8 cellular contexts compared by ENCODE assay signal in genomic region chr12:9673404-9674225, GRCh38. TPM values are rescaled to one million over a fixed set of nuclear protein-coding genes. Genes with fewer than 3 reads are reported as not detected.
DNase-seq lines count a peak whose midpoint lies in the region; ATAC-seq and TF ChIP-seq lines count a peak whose summit lies in the region.

No MANE protein-coding gene starts in this region.

- no peak overlapping the region for H2AFZ ChIP-seq in DND-41 (ENCODE audit: low read depth, low read length)

- H3K36me3 ChIP-seq in DND-41 (ENCODE audit: insufficient read depth, low read length), result no peaks in the 10 kb centered on the region
- H3K36me3 ChIP-seq in left ventricle myocardium inferior, result no peaks in the 10 kb centered on the region
- H3K36me3 ChIP-seq in vagina, result no peaks in the 10 kb centered on the region

- no peaks in the 10 kb centered on the region for H3K9me3 ChIP-seq in DND-41 (ENCODE audit: insufficient read depth, low read length, severe bottlenecking)
- no peaks in the 10 kb centered on the region for H3K9me3 ChIP-seq in left ventricle myocardium inferior (replicated peaks)
- no peaks in the 10 kb centered on the region for H3K9me3 ChIP-seq in vagina

- no peaks in the 10 kb centered on the region for H3K9me3 Mint-ChIP-seq in activated T-helper 2 cell treated with anti-CD3 and anti-CD28 coated beads, Interferon-gamma antibody, Interleukin-2, Interleukin-4, amounts not matched to agents 10 μg/mL and 5 μg/mL and 100 μg/mL, durations not matched to agents 14 hours and 24 hours and 36 hours

- TF ChIP-seq POLR2A in vagina (IDR thresholded peaks at IDR 0.05), result no peak

- ATAC-seq in DND-41 (ENCODE audit: insufficient read depth, low read depth), result peak; percentile 79
- no peak for ATAC-seq in GM18519 (IDR thresholded peaks at IDR 0.05; ENCODE audit: low FRiP score, unreplicated experiment)

- H3K79me2 ChIP-seq in DND-41 (ENCODE audit: insufficient read depth, low read length), result no peaks in the 10 kb centered on the region

- peak overlapping the region; percentile 19 for H3K4me2 ChIP-seq in DND-41 (ENCODE audit: insufficient read depth, low read length)

- DNase-seq in DND-41, result peak; percentile 74
- peak; percentile 94 for DNase-seq in H4 (ENCODE audit: low spot score)
- DNase-seq in NCI-H446 treated with DMSO at 0.1 percent for 48 hours (lab: John Stamatoyannopoulos, UW), result peak; percentile 34
- peak; percentile 48 for DNase-seq in activated T-helper 2 cell treated with anti-CD3 and anti-CD28 coated beads, Interferon-gamma antibody, Interleukin-2, Interleukin-4, amounts not matched to agents 10 μg/mL and 5 μg/mL and 100 μg/mL, durations not matched to agents 14 hours and 24 hours and 36 hours (ENCODE audit: low spot score)
- peak; percentile 52 for DNase-seq in left ventricle myocardium inferior
- DNase-seq in stimulated activated CD4-positive, alpha-beta T cell treated with anti-CD3 and anti-CD28 coated beads, Interleukin-15, amount 100 ng/mL, for 48 hours (ENCODE audit: low read depth in 2 of 2), result peak; percentile 61 to 71
- no peak for DNase-seq in vagina (ENCODE audit: extremely low spot score in 2 of 2)

- H3K4me1 ChIP-seq in DND-41 (ENCODE audit: insufficient read depth, low read length), result peaks cover 25% of the 10 kb centered on the region
- peaks cover 13% of the 10 kb centered on the region for H3K4me1 ChIP-seq in left ventricle myocardium inferior
- no peaks in the 10 kb centered on the region for H3K4me1 ChIP-seq in vagina

- intact Hi-C loops in activated T-helper 2 cell treated with anti-CD3 and anti-CD28 coated beads, Interferon-gamma antibody, Interleukin-2, Interleukin-4, amounts not matched to agents 10 μg/mL and 5 μg/mL and 100 μg/mL, durations not matched to agents 14 hours and 24 hours and 36 hours (cut with micrococcal nuclease), result loop anchor here (1.0 to 5.0 kb wide), 4 partner anchors 11 to 60 kb away; partner anchors contain the start of gene CLECL1
- intact Hi-C loops in left ventricle myocardium inferior (cut with micrococcal nuclease), result no loop called here
- intact Hi-C loops in vagina (cut with DNase I), result no loop called here

- H3K27me3 ChIP-seq in DND-41 (ENCODE audit: insufficient read depth, low read length, poor library complexity), result no peaks in the 10 kb centered on the region
- H3K27me3 ChIP-seq in left ventricle myocardium inferior (ENCODE audit: low read depth), result no peaks in the 10 kb centered on the region
- H3K27me3 ChIP-seq in vagina, result no peaks in the 10 kb centered on the region

- H4K20me1 ChIP-seq in DND-41 (ENCODE audit: insufficient read depth, low read length), result no peaks in the 10 kb centered on the region

- H3K4me3 ChIP-seq in DND-41 (ENCODE audit: low read depth in 1 of 2, low read length in 2 of 2) (peak overlapping the region in 1 of 2 experiments; percentile 10; a peak in 1 of 4 replicates), left ventricle myocardium inferior (no peak overlapping the region), vagina (no peak overlapping the region)

- peaks cover 58% of the 10 kb centered on the region for H3K4me1 Mint-ChIP-seq in activated T-helper 2 cell treated with anti-CD3 and anti-CD28 coated beads, Interferon-gamma antibody, Interleukin-2, Interleukin-4, amounts not matched to agents 10 μg/mL and 5 μg/mL and 100 μg/mL, durations not matched to agents 14 hours and 24 hours and 36 hours (ENCODE audit: low read depth)

- peak overlapping the region; percentile 97 for H3K27ac Mint-ChIP-seq in activated T-helper 2 cell treated with anti-CD3 and anti-CD28 coated beads, Interferon-gamma antibody, Interleukin-2, Interleukin-4, amounts not matched to agents 10 μg/mL and 5 μg/mL and 100 μg/mL, durations not matched to agents 14 hours and 24 hours and 36 hours

- no peaks in the 10 kb centered on the region for H3K27me3 Mint-ChIP-seq in activated T-helper 2 cell treated with anti-CD3 and anti-CD28 coated beads, Interferon-gamma antibody, Interleukin-2, Interleukin-4, amounts not matched to agents 10 μg/mL and 5 μg/mL and 100 μg/mL, durations not matched to agents 14 hours and 24 hours and 36 hours (ENCODE audit: low read depth)

- H3K27ac ChIP-seq in DND-41 (ENCODE audit: low read length), result peak overlapping the region; percentile 70
- H3K27ac ChIP-seq in left ventricle myocardium inferior (replicated peaks), result peak overlapping the region; percentile 0
- no peak overlapping the region for H3K27ac ChIP-seq in vagina

- TF ChIP-seq CTCF in DND-41 (IDR thresholded peaks at IDR 0.05; ENCODE audit: borderline replicate concordance, extremely low read depth, low read length, poor library complexity, severe bottlenecking) (no peak), left ventricle myocardium inferior (IDR thresholded peaks at IDR 0.05; ENCODE audit: borderline replicate concordance) (no peak), vagina (IDR thresholded peaks at IDR 0.05) (no peak)

- peak overlapping the region; percentile 93 for H3K4me3 Mint-ChIP-seq in activated T-helper 2 cell treated with anti-CD3 and anti-CD28 coated beads, Interferon-gamma antibody, Interleukin-2, Interleukin-4, amounts not matched to agents 10 μg/mL and 5 μg/mL and 100 μg/mL, durations not matched to agents 14 hours and 24 hours and 36 hours (ENCODE audit: low read depth)

- peak overlapping the region; percentile 2 for H3K9ac ChIP-seq in DND-41 (ENCODE audit: low read depth, low read length)

- peaks cover 95% of the 10 kb centered on the region for H3K36me3 Mint-ChIP-seq in activated T-helper 2 cell treated with anti-CD3 and anti-CD28 coated beads, Interferon-gamma antibody, Interleukin-2, Interleukin-4, amounts not matched to agents 10 μg/mL and 5 μg/mL and 100 μg/mL, durations not matched to agents 14 hours and 24 hours and 36 hours (ENCODE audit: low read depth)

RNA-seq across cellular contexts. Expression of gene CLEC2D, which starts 4.1 kb away (rescaled TPM):
- total RNA-seq in H4 (2014; rRNA removed; shearing (Covaris generic)), result 1.7 and 6.6 TPM in 2 replicates
- 350 and 351 TPM in 2 replicates for total RNA-seq in activated T-helper 2 cell treated with anti-CD3 and anti-CD28 coated beads, Interferon-gamma antibody, Interleukin-2, Interleukin-4, amounts not matched to agents 10 μg/mL and 5 μg/mL and 100 μg/mL, durations not matched to agents 14 hours and 24 hours and 36 hours
- total RNA-seq in left ventricle myocardium inferior (3.3 TPM), vagina (13.5 TPM)

RNA-seq across cellular contexts. Expression of gene CLECL1, which starts 59.3 kb away (rescaled TPM):
- not detected in 2 replicates for total RNA-seq in H4 (2014; rRNA removed; shearing (Covaris generic))
- total RNA-seq in activated T-helper 2 cell treated with anti-CD3 and anti-CD28 coated beads, Interferon-gamma antibody, Interleukin-2, Interleukin-4, amounts not matched to agents 10 μg/mL and 5 μg/mL and 100 μg/mL, durations not matched to agents 14 hours and 24 hours and 36 hours, result 16.8 and 17.2 TPM in 2 replicates
- not detected for total RNA-seq in left ventricle myocardium inferior
- not detected for total RNA-seq in vagina

Comparison
In these comparisons a context has a peak if more than half of its experiments do, and no peak if none do; other contexts are left out.
1. DNase-seq: peak in DND-41 (single experiment), H4 (single experiment), NCI-H446 treated with DMSO at 0.1 percent for 48 hours (single experiment), activated T-helper 2 cell treated with anti-CD3 and anti-CD28 coated beads, Interferon-gamma antibody, Interleukin-2, Interleukin-4, amounts not matched to agents 10 μg/mL and 5 μg/mL and 100 μg/mL, durations not matched to agents 14 hours and 24 hours and 36 hours (single experiment), left ventricle myocardium inferior (single experiment) and stimulated activated CD4-positive, alpha-beta T cell treated with anti-CD3 and anti-CD28 coated beads, Interleukin-15, amount 100 ng/mL, for 48 hours (2 of 2); none in vagina (0 of 2).
2. RNA of gene CLEC2D, which starts 4.1 kb away (total RNA-seq): 350 to 351 TPM in activated T-helper 2 cell treated with anti-CD3 and anti-CD28 coated beads, Interferon-gamma antibody, Interleukin-2, Interleukin-4, amounts not matched to agents 10 μg/mL and 5 μg/mL and 100 μg/mL, durations not matched to agents 14 hours and 24 hours and 36 hours; 13.5 TPM in vagina (single experiment), 3.3 TPM in left ventricle myocardium inferior (single experiment) and 1.7 to 6.6 TPM in H4; every median in the first group is over 10 times any median in the second.
3. RNA of gene CLECL1, which starts 59.3 kb away (total RNA-seq): 16.8 to 17.2 TPM in activated T-helper 2 cell treated with anti-CD3 and anti-CD28 coated beads, Interferon-gamma antibody, Interleukin-2, Interleukin-4, amounts not matched to agents 10 μg/mL and 5 μg/mL and 100 μg/mL, durations not matched to agents 14 hours and 24 hours and 36 hours; not detected in left ventricle myocardium inferior (single experiment), not detected in H4 and not detected in vagina (single experiment); every median in the first group is over 10 times any median in the second.